ENCODE assay signal across 1 cellular context in the genomic region with DNA sequence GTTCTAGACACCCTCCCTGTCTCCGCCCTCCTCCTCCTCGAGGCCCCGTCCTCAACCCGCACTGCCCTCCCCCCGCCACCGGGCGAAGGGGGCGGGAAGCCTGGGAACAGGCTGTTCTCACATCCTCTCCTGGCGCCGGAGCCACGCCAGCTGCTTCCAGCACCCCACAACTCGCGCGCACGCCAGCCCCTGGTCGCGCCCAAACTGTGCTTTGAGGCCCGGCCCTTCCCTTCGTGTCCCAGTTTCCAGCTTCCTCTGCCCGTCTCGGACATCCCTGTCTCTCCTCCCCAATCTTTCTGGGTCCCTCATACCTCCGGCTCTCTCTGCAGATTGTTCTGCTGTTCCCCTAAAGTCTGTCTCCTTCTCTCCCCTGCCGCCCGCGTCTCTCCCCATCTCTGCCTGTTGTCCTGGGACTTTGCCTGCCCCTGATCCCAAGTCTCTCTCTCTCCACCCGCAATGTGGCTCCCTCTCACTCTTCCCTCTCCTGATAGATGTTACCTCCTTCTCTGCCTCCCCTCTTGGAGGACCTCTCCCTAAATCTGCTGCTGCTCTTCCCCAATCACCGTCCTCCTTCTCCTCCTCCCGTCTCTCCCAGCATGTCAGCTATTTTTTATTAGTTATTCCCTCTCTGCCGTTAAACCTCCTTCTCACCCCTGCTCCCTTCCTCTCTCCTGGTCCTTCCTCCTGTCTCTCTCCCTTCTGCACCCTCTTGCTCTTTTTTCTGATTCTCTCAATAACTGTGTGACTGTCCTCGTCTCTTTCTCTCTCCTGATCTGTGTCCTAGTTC.
TF ChIP-seq lines count a peak whose summit lies in the region.

No MANE protein-coding gene starts in this region.

TF ChIP-seq in WTC11, 78 proteins besides CTCF, POLR2A, EP300 and RAD21 (continued from another document):
- TF ChIP-seq, protein P1, sequence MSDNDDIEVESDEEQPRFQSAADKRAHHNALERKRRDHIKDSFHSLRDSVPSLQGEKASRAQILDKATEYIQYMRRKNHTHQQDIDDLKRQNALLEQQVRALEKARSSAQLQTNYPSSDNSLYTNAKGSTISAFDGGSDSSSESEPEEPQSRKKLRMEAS (CRISPR knock-in tag; IDR thresholded peaks at IDR 0.05) = peak; percentile 59; the same call in 1 of the 2 replicates
